Comparison of ENCODE assay signal across 13 cellular contexts in genomic region chr3:121735047-121735696, GRCh38. TPM values are rescaled to one million over a fixed set of nuclear protein-coding genes. Genes with fewer than 3 reads are reported as not detected.
DNase-seq lines count a peak whose midpoint lies in the region; ATAC-seq and TF ChIP-seq lines count a peak whose summit lies in the region.
"Had no signal": no experiment of that assay in that cellular context is flagged by ENCODE, and none has a peak within 500 bp of the region (broad histone marks: within the 10 kb centered on the region; RNA-seq: fewer than 3 reads in every experiment).

No MANE protein-coding gene starts in this region.

- no peaks in the 10 kb centered on the region for H3K4me1 Mint-ChIP-seq in glutamatergic neuron (ENCODE audit: low read depth, unreplicated experiment)
- H3K4me1 Mint-ChIP-seq in progenitor cell of endocrine pancreas (ENCODE audit: low read depth), result peaks cover 15% of the 10 kb centered on the region

- H3K4me1 ChIP-seq in IMR-90 (ENCODE audit: control insufficient read depth, insufficient read depth, low read length), result peaks cover 2% of the 10 kb centered on the region; the same call in 1 of the 2 replicates

- H3K4me3 ChIP-seq in GM12865 (ENCODE audit: low read depth, low read length), result no peak overlapping the region
- no peak overlapping the region for H3K4me3 ChIP-seq in IMR-90 (ENCODE audit: insufficient read depth, low read depth, low read length)
- H3K4me3 ChIP-seq: SK-N-MC had no signal

- H3K27ac Mint-ChIP-seq in glutamatergic neuron (ENCODE audit: unreplicated experiment), result no peak overlapping the region
- no peak overlapping the region for H3K27ac Mint-ChIP-seq in progenitor cell of endocrine pancreas

- H3K9me3 ChIP-seq in IMR-90 (ENCODE audit: control insufficient read depth, insufficient read depth, low read length), result no peaks in the 10 kb centered on the region

- no peak overlapping the region for H4K5ac ChIP-seq in IMR-90 (ENCODE audit: low read depth, low read length)

- H3K14ac ChIP-seq in IMR-90 (replicated peaks; ENCODE audit: low read depth, low read length), result no peak overlapping the region

- no peak overlapping the region for H3K18ac ChIP-seq in IMR-90 (ENCODE audit: low read depth, low read length)

- no peak overlapping the region for H3K23ac ChIP-seq in IMR-90 (ENCODE audit: low read depth, low read length)

- no peak overlapping the region for H3K9ac ChIP-seq in IMR-90 (ENCODE audit: low read depth, low read length)
- H3K9ac ChIP-seq: parathyroid adenoma had no signal

- no peak overlapping the region for H2BK20ac ChIP-seq in IMR-90 (ENCODE audit: low read depth, low read length)

- peak overlapping the region; percentile 77 for H3K4me2 ChIP-seq in IMR-90 (ENCODE audit: low read depth, low read length)

- in situ Hi-C loops in IMR-90 (cut with MboI; ENCODE audit: low sequenced_read_pairs), result no loop called here

- no peaks in the 10 kb centered on the region for H3K36me3 Mint-ChIP-seq in glutamatergic neuron (ENCODE audit: unreplicated experiment)
- H3K36me3 Mint-ChIP-seq in progenitor cell of endocrine pancreas (ENCODE audit: insufficient read depth), result peaks cover 5% of the 10 kb centered on the region

- intact Hi-C loops in IMR-90 (cut with micrococcal nuclease), result no loop called here

- H2AK9ac ChIP-seq in IMR-90 (replicated peaks; ENCODE audit: low read depth, low read length, poor library complexity), result no peak overlapping the region

- no peak overlapping the region for H2AK5ac ChIP-seq in IMR-90 (ENCODE audit: low read depth, low read length)

- H3K27me3 Mint-ChIP-seq in glutamatergic neuron (ENCODE audit: unreplicated experiment) (no peaks in the 10 kb centered on the region), progenitor cell of endocrine pancreas (no peaks in the 10 kb centered on the region)

- BruUV-seq in IMR-90 (replicated peaks; lab: Mats Ljungman, UMichigan), result no TSS peak

- peaks cover 2% of the 10 kb centered on the region; the same call in 1 of the 2 replicates for H3K9me1 ChIP-seq in IMR-90 (ENCODE audit: insufficient read depth, low read length)

- no peaks in the 10 kb centered on the region for H3K27me3 ChIP-seq in IMR-90 (ENCODE audit: control insufficient read depth, insufficient read depth, low read length)

- H3K27ac ChIP-seq in IMR-90 (ENCODE audit: insufficient read depth, low read length), result peak overlapping the region; percentile 35; the same call in 1 of the 2 replicates
- H3K27ac ChIP-seq: parathyroid adenoma, SK-N-MC had no signal

- H4K20me1 ChIP-seq in IMR-90 (ENCODE audit: insufficient read depth, low read length), result peaks cover 23% of the 10 kb centered on the region; the same call in 1 of the 2 replicates

- CTCF ChIA-PET in IMR-90 (lab: Yijun Ruan, JAX), result no interaction called here

- POLR2A ChIA-PET in IMR-90 (lab: Charles Lee; ENCODE audit: unreplicated experiment), result no interaction called here

- no peak overlapping the region for H3K4ac ChIP-seq in IMR-90 (ENCODE audit: low read depth, low read length)

- H3K36me3 ChIP-seq in IMR-90 (ENCODE audit: control insufficient read depth, insufficient read depth, low read length), result peaks cover 2% of the 10 kb centered on the region; the same call in 1 of the 2 replicates

- H4K91ac ChIP-seq in IMR-90 (ENCODE audit: insufficient read depth, low read depth, low read length), result no peak overlapping the region

- no peak overlapping the region for H2BK120ac ChIP-seq in IMR-90 (ENCODE audit: low read depth, low read length)

- H2AFZ ChIP-seq in IMR-90 (replicated peaks; ENCODE audit: low read length, poor library complexity), result no peak overlapping the region
- H2AFZ ChIP-seq: parathyroid adenoma had no signal

- H3K9me3 Mint-ChIP-seq in glutamatergic neuron (ENCODE audit: unreplicated experiment), result no peaks in the 10 kb centered on the region
- H3K9me3 Mint-ChIP-seq in progenitor cell of endocrine pancreas (ENCODE audit: low read depth), result peaks cover 3% of the 10 kb centered on the region

- H3K4me3 Mint-ChIP-seq in glutamatergic neuron (ENCODE audit: unreplicated experiment) (no peak overlapping the region), progenitor cell of endocrine pancreas (ENCODE audit: low read depth) (no peak overlapping the region)

- TF ChIP-seq CTCF in GM12865 (IDR thresholded peaks at IDR 0.05; ENCODE audit: insufficient read depth, low read depth, low read length, missing control alignments) (no peak), IMR-90 (conservative IDR thresholded peaks at IDR 0.05; ENCODE audit: low read depth, low read length) (no peak), glutamatergic neuron (IDR thresholded peaks at IDR 0.05; ENCODE audit: partially characterized antibody, unreplicated experiment) (no peak), progenitor cell of endocrine pancreas (IDR thresholded peaks at IDR 0.05; ENCODE audit: unreplicated experiment) (no peak)

- peak; percentile 60 for DNase-seq in GM12865 (ENCODE audit: low read depth)
- peak; percentile 54 for DNase-seq in IMR-90
- no peak for DNase-seq in glutamatergic neuron
- DNase-seq in NCI-H69 (lab: John Stamatoyannopoulos, UW), result no peak
- DNase-seq in progenitor cell of endocrine pancreas (ENCODE audit: low spot score, unreplicated experiment), result no peak
- no peak for DNase-seq in AG08395 (ENCODE audit: low spot score)
- DNase-seq: COR-L47, kidney, NCI-H187 had no signal

- TF ChIP-seq RAD21 in IMR-90 (IDR thresholded peaks at IDR 0.05; ENCODE audit: low read length), result no peak

- peaks cover 18 to 40% of the 10 kb centered on the region in 2 experiments for H3K79me1 ChIP-seq in IMR-90 (ENCODE audit: low read depth in 1 of 2, low read length in 2 of 2)

- H3K56ac ChIP-seq in IMR-90 (ENCODE audit: extremely low read depth, insufficient read depth, low read length), result no peak overlapping the region

- ATAC-seq in GM19043 (IDR thresholded peaks at IDR 0.05; ENCODE audit: low read depth, unreplicated experiment) (peak; percentile 95), HG02798 (IDR thresholded peaks at IDR 0.05; ENCODE audit: poor library complexity, unreplicated experiment) (peak; percentile 90), IMR-90 (ENCODE audit: low read depth) (peak; percentile 68)

- TF ChIP-seq POLR2A in IMR-90 (IDR thresholded peaks at IDR 0.05; ENCODE audit: low read depth, low read length), result no peak

- peak overlapping the region; percentile 44 for H2BK5ac ChIP-seq in IMR-90 (ENCODE audit: low read depth, low read length, poor library complexity, severe bottlenecking)

- dilution Hi-C loops in IMR-90 (cut with HindIII; ENCODE audit: low sequenced_read_pairs, unreplicated experiment), result no loop called here

- no peak overlapping the region for H4K8ac ChIP-seq in IMR-90 (ENCODE audit: low read depth in 2 of 2, low read length in 2 of 2)

- H2BK15ac ChIP-seq in IMR-90 (ENCODE audit: low read depth, low read length), result no peak overlapping the region

TF ChIP-seq in IMR-90, 13 proteins besides CTCF, POLR2A, EP300 and RAD21:
- TF ChIP-seq MAFK (IDR thresholded peaks at IDR 0.05; ENCODE audit: low read depth, low read length) (no peak), MXI1 (IDR thresholded peaks at IDR 0.05; ENCODE audit: borderline replicate concordance, low read depth, low read length) (no peak), BHLHE40 (IDR thresholded peaks at IDR 0.05; ENCODE audit: low read depth, low read length) (no peak), FOS (IDR thresholded peaks at IDR 0.05; ENCODE audit: low read depth, low read length) (no peak), NFE2L2 (IDR thresholded peaks at IDR 0.05; ENCODE audit: low read depth, low read length) (no peak), SMC3 (IDR thresholded peaks at IDR 0.05; ENCODE audit: low read depth, low read length) (no peak), MAZ (IDR thresholded peaks at IDR 0.05; ENCODE audit: borderline replicate concordance, low read depth, low read length) (no peak), RCOR1 (IDR thresholded peaks at IDR 0.05; ENCODE audit: insufficient replicate concordance, low read length) (no peak), RFX5 (IDR thresholded peaks at IDR 0.05; ENCODE audit: low read depth, low read length) (no peak)
- TF ChIP-seq, protein P1, sequence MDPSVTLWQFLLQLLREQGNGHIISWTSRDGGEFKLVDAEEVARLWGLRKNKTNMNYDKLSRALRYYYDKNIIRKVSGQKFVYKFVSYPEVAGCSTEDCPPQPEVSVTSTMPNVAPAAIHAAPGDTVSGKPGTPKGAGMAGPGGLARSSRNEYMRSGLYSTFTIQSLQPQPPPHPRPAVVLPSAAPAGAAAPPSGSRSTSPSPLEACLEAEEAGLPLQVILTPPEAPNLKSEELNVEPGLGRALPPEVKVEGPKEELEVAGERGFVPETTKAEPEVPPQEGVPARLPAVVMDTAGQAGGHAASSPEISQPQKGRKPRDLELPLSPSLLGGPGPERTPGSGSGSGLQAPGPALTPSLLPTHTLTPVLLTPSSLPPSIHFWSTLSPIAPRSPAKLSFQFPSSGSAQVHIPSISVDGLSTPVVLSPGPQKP (IDR thresholded peaks at IDR 0.05; ENCODE audit: borderline replicate concordance, low read depth, low read length), result no peak
- TF ChIP-seq, protein P2, sequence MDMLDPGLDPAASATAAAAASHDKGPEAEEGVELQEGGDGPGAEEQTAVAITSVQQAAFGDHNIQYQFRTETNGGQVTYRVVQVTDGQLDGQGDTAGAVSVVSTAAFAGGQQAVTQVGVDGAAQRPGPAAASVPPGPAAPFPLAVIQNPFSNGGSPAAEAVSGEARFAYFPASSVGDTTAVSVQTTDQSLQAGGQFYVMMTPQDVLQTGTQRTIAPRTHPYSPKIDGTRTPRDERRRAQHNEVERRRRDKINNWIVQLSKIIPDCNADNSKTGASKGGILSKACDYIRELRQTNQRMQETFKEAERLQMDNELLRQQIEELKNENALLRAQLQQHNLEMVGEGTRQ (IDR thresholded peaks at IDR 0.05; ENCODE audit: low read depth, low read length), result no peak

RNA-seq across cellular contexts. Expression of gene GOLGB1, which starts 14.4 kb away (rescaled TPM):
- total RNA-seq in IMR-90 (2012; rRNA removed) (30.3 and 56.1 TPM in 2 replicates), glutamatergic neuron (ENCODE audit: unreplicated experiment) (40.9 TPM), progenitor cell of endocrine pancreas (63.0 and 72.8 TPM in 2 replicates)
- polyA plus RNA-seq in IMR-90 (2012; rRNA removed), result 9.1 and 13.3 TPM in 2 replicates
- polyA plus RNA-seq in IMR-90 (2012; cell fraction: cytosol; rRNA removed), result 2.5 and 5.7 TPM in 2 replicates
- polyA plus RNA-seq in IMR-90 (2012; cell fraction: nucleus; rRNA removed; ENCODE audit: low replicate concordance), result 12.7 and 48.1 TPM in 2 replicates

Comparison
In these comparisons a context has a peak if more than half of its experiments do, and no peak if none do; other contexts are left out.
1. DNase-seq: peak in GM12865 (single experiment) and IMR-90 (single experiment); none in glutamatergic neuron (single experiment), NCI-H69 (single experiment), progenitor cell of endocrine pancreas (single experiment) and AG08395 (single experiment).
2. Peak in every context shown above with its lines, with median percentiles within 50 percentile points of each other: ATAC-seq.